ENCODE assay signal across 10 cellular contexts in the genomic region with DNA sequence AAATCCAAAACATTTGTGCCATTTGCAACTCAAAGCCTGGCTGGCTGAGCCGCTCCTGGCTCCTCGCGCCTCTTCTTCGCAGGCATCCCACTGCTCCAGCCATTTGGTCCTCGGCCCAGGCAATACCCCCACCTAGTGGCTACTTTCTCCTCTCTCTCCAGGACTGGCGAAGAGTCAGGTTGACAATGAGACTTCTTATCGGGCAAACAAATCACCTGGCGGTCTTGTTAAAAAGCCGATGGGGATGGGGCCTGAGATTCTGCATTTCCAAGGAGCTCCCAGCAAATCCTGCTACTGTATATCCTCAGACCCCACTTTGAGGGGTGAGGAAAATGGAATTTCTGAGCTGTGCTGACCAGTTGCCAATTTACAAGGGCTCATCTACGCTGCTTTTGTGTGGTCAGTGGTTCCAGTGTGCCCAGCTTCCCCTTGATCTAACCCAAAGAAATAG.
DNase-seq lines count a peak whose midpoint lies in the region; ATAC-seq lines count a peak whose summit lies in the region.
"Had no signal": no experiment of that assay in that cellular context is flagged by ENCODE, and none has a peak within 500 bp of the region (broad histone marks: within the 10 kb centered on the region; RNA-seq: fewer than 3 reads in every experiment).

No MANE protein-coding gene starts in this region.

- H3K9me3 ChIP-seq in SJCRH30 (replicated peaks) = no peaks in the 10 kb centered on the region

- H3K36me3 ChIP-seq in SJCRH30 = no peaks in the 10 kb centered on the region

- DNase-seq in NCI-H2196 (lab: John Stamatoyannopoulos, UW; ENCODE audit: unreplicated experiment) (peak; percentile 45), NCI-H2196 treated with DMSO at 0.1 percent for 48 hours (lab: John Stamatoyannopoulos, UW; ENCODE audit: unreplicated experiment) (no peak), HuH-7 (ENCODE audit: low spot score) (peak; percentile 74), SJCRH30 (peak; percentile 57 to 75), epidermal melanocyte (ENCODE audit: insufficient read length, low spot score) (peak; percentile 53), mucosa of gallbladder (ENCODE audit: low spot score) (peak; percentile 53)
- no peak for DNase-seq in activated T-cell treated with anti-CD3 and anti-CD28 coated beads, Interleukin-2, amount 50 U/mL, for 4 hours

- ATAC-seq in GM21381 (IDR thresholded peaks at IDR 0.05; ENCODE audit: unreplicated experiment) = no peak
- no peak for ATAC-seq in activated T-cell treated with anti-CD3 and anti-CD28 coated beads, Interleukin-2, amount 50 U/mL, for 4 hours

- H3K27me3 ChIP-seq in SJCRH30 = no peaks in the 10 kb centered on the region

- no peak overlapping the region for H3K27ac ChIP-seq in SJCRH30

- 0 out of 2 replicates have a peak, but pooled peaks cover 2% of the 10 kb centered on the region for H3K4me1 ChIP-seq in SJCRH30

- H3K27me3 Mint-ChIP-seq in activated T-cell treated with anti-CD3 and anti-CD28 coated beads, Interleukin-2, amount 50 U/mL, for 4 hours (ENCODE audit: low read depth) = peaks cover 47% of the 10 kb centered on the region

- H3K4me3 ChIP-seq in SJCRH30 = no peak overlapping the region

- no peak overlapping the region for H3K4me3 Mint-ChIP-seq in activated T-cell treated with anti-CD3 and anti-CD28 coated beads, Interleukin-2, amount 50 U/mL, for 4 hours
- H3K4me3 Mint-ChIP-seq: CD4-positive, alpha-beta memory T cell had no signal

- no peaks in the 10 kb centered on the region for H3K9me3 Mint-ChIP-seq in activated T-cell treated with anti-CD3 and anti-CD28 coated beads, Interleukin-2, amount 50 U/mL, for 4 hours
- H3K9me3 Mint-ChIP-seq: activated naive CD4-positive, alpha-beta T cell treated with anti-CD3 and anti-CD28 coated beads, Interleukin-2, amount 50 U/mL, for 72 hours had no signal

- no peaks in the 10 kb centered on the region for H3K36me3 Mint-ChIP-seq in activated T-cell treated with anti-CD3 and anti-CD28 coated beads, Interleukin-2, amount 50 U/mL, for 4 hours (ENCODE audit: insufficient read depth)
- H3K36me3 Mint-ChIP-seq: CD4-positive, alpha-beta memory T cell had no signal

- no peaks in the 10 kb centered on the region for H3K4me1 Mint-ChIP-seq in activated T-cell treated with anti-CD3 and anti-CD28 coated beads, Interleukin-2, amount 50 U/mL, for 4 hours (ENCODE audit: low read depth)

Comparison
In these comparisons a context has a peak if more than half of its experiments do, and no peak if none do; other contexts are left out.
1. DNase-seq: peak in NCI-H2196 (single experiment), HuH-7 (single experiment), SJCRH30 (2 of 2), epidermal melanocyte (single experiment) and mucosa of gallbladder (single experiment); none in NCI-H2196 treated with DMSO at 0.1 percent for 48 hours (single experiment) and activated T-cell treated with anti-CD3 and anti-CD28 coated beads, Interleukin-2, amount 50 U/mL, for 4 hours (single experiment).